In genomic region chr20:31566658-31567379, GRCh38 we compare ENCODE assay signal across 8 cellular contexts. TPM values are rescaled to one million over a fixed set of nuclear protein-coding genes. Genes with fewer than 3 reads are reported as not detected.
DNase-seq lines count a peak whose midpoint lies in the region; ATAC-seq and TF ChIP-seq lines count a peak whose summit lies in the region.

No MANE protein-coding gene starts in this region.

- H3K27me3 ChIP-seq in Panc1 (ENCODE audit: control insufficient read depth, insufficient read depth, low read length) (no peaks in the 10 kb centered on the region), esophagus muscularis mucosa (no peaks in the 10 kb centered on the region)

- no peak overlapping the region for H3K4me3 ChIP-seq in HEK293 (ENCODE audit: low read depth, low read length)
- H3K4me3 ChIP-seq in Panc1 (ENCODE audit: low read depth in 2 of 2, low read length in 2 of 2), result no peak overlapping the region
- H3K4me3 ChIP-seq in esophagus muscularis mucosa, result no peak overlapping the region

- no peak for TF ChIP-seq POLR2A in esophagus muscularis mucosa (IDR thresholded peaks at IDR 0.05; ENCODE audit: low read depth)

- no TSS peak for BruUV-seq in Panc1 (replicated peaks; lab: Mats Ljungman, UMichigan)

- 85% methylated on average over 14 of the region's 14 CpGs for WGBS in esophagus muscularis mucosa

- 0 out of 2 replicates have a peak, but pooled peaks cover 2% of the 10 kb centered on the region for H3K4me1 ChIP-seq in HEK293 (ENCODE audit: control insufficient read depth, insufficient read depth, low read length)
- peaks cover 71% of the 10 kb centered on the region for H3K4me1 ChIP-seq in Panc1 (ENCODE audit: control insufficient read depth, insufficient read depth, low read length)
- H3K4me1 ChIP-seq in esophagus muscularis mucosa, result peaks cover 31 to 72% (median 58%) of the 10 kb centered on the region in 4 donors

- ATAC-seq in Panc1, result no peak
- ATAC-seq in GM21786 (IDR thresholded peaks at IDR 0.05; ENCODE audit: unreplicated experiment), result no peak
- ATAC-seq in GM21619 (IDR thresholded peaks at IDR 0.05; ENCODE audit: unreplicated experiment), result no peak
- ATAC-seq in GM21367 (IDR thresholded peaks at IDR 0.05; ENCODE audit: unreplicated experiment), result no peak

- TF ChIP-seq CTCF in 22Rv1 (IDR thresholded peaks at IDR 0.05) (no peak), HEK293 (tag by site-specific recombination; IDR thresholded peaks at IDR 0.05) (no peak), Panc1 (IDR thresholded peaks at IDR 0.05) (no peak), esophagus muscularis mucosa (IDR thresholded peaks at IDR 0.05) (no peak)

- DNase-seq in Panc1 (ENCODE audit: low read depth, low spot score), result no peak
- DNase-seq in esophagus muscularis mucosa (ENCODE audit: extremely low spot score), result no peak
- DNase-seq in UCSD-AML1 (lab: John Stamatoyannopoulos, UW; ENCODE audit: unreplicated experiment), result no peak

- in situ Hi-C loops in Panc1 (cut with HindIII; ENCODE audit: low pct_unique_long_range_greater_than_20kb, low sequenced_read_pairs), result loop anchor here (10.0 kb wide), 1 partner anchor 58 kb away; no protein-coding TSS in a partner anchor

- CTCF ChIA-PET in HEK293 (lab: Yijun Ruan, JAX) (interaction anchor here (0.5 to 25.7 kb wide), 9 partner anchors 7 to 157 kb away, joined by 3 to 1204 read pairs (median 4); partner anchors contain the start of genes BCL2L1 and ID1), Panc1 (lab: Charles Lee) (interaction anchor here (0.7 to 10.8 kb wide), 7 partner anchors 9 to 157 kb away, joined by 3 to 298 read pairs (median 6); a partner anchor contains a TSS)

- H3K36me3 ChIP-seq in HEK293 (ENCODE audit: control insufficient read depth in 2 of 2, insufficient read depth in 1 of 2, low read length in 2 of 2) (peaks cover 19 to 75% of the 10 kb centered on the region in 2 experiments; a peak in 2 of 3 replicates), Panc1 (ENCODE audit: control insufficient read depth, insufficient read depth, low read length) (peaks cover 6% of the 10 kb centered on the region; the same call in 1 of the 2 replicates), esophagus muscularis mucosa (peaks cover 21 to 75% (median 59%) of the 10 kb centered on the region in 4 donors)

- H3K27ac ChIP-seq in 22Rv1, result peak overlapping the region; percentile 100
- H3K27ac ChIP-seq in HEK293 (ENCODE audit: extremely low read depth, low read depth, low read length), result no peak overlapping the region
- peak overlapping the region; percentile 88 for H3K27ac ChIP-seq in Panc1 (ENCODE audit: low read length)
- H3K27ac ChIP-seq in esophagus muscularis mucosa (replicated peaks in 1 of 4), result peak overlapping the region; percentile 91 to 95 (median 93)

- intact Hi-C loops in Panc1 (cut with micrococcal nuclease; ENCODE audit: unreplicated experiment) (no loop called here), esophagus muscularis mucosa (cut with DNase I) (no loop called here)

- no peak for TF ChIP-seq EP300 in esophagus muscularis mucosa (IDR thresholded peaks at IDR 0.05)

- H3K9me3 ChIP-seq in HEK293 (ENCODE audit: control insufficient read depth, insufficient read depth, low read depth, low read length) (no peaks in the 10 kb centered on the region), Panc1 (ENCODE audit: control insufficient read depth, insufficient read depth, low read depth, low read length) (no peaks in the 10 kb centered on the region), esophagus muscularis mucosa (no peaks in the 10 kb centered on the region)

- POLR2A ChIA-PET in HEK293 (lab: Yijun Ruan, JAX) (interaction anchor here (0.6 to 8.7 kb wide), 4 partner anchors 39 to 157 kb away, joined by 3 to 255 read pairs (median 22); partner anchors contain the start of gene ID1), Panc1 (lab: Charles Lee) (interaction anchor here (0.6 to 2.2 kb wide), 3 partner anchors 43 to 590 kb away, joined by 3 to 7 read pairs (median 4); no protein-coding TSS in a partner anchor)

TF ChIP-seq in HEK293, 187 proteins besides CTCF, POLR2A, EP300 and RAD21 (continues in another document):
- TF ChIP-seq ZNF513 (tag by site-specific recombination; IDR thresholded peaks at IDR 0.05) (no peak), ZNF792 (tag by site-specific recombination; IDR thresholded peaks at IDR 0.05) (no peak), GLIS1 (tag by site-specific recombination; IDR thresholded peaks at IDR 0.05) (peak; percentile 93), TRIM28 (IDR thresholded peaks at IDR 0.05; ENCODE audit: borderline replicate concordance, low read length) (no peak), ZFHX2 (tag by site-specific recombination; conservative IDR thresholded peaks at IDR 0.05) (peak; percentile 86), SP3 (tag by site-specific recombination; IDR thresholded peaks at IDR 0.05) (no peak), ZNF121 (tag by site-specific recombination; IDR thresholded peaks at IDR 0.05) (no peak), PRDM10 (tag by site-specific recombination; IDR thresholded peaks at IDR 0.05) (peak; percentile 39), ZNF837 (tag by site-specific recombination; IDR thresholded peaks at IDR 0.05) (no peak), ZBTB10 (tag by site-specific recombination; IDR thresholded peaks at IDR 0.05) (no peak), OVOL3 (tag by site-specific recombination; IDR thresholded peaks at IDR 0.05) (no peak)

RNA-seq across cellular contexts. Expression of gene ID1, which starts 38.3 kb away (rescaled TPM):
- total RNA-seq in Panc1 (2021; ENCODE audit: unreplicated experiment) (152 TPM), esophagus muscularis mucosa (100 to 1,000 TPM; 199 to 744 (median 532) TPM)
- 185 TPM for polyA plus RNA-seq in Panc1 (2012; ENCODE audit: insufficient read length)

RNA-seq across cellular contexts. Expression of gene HM13, which starts 52.6 kb away (rescaled TPM):
- total RNA-seq in Panc1 (2021; ENCODE audit: unreplicated experiment) (337 TPM), esophagus muscularis mucosa (10 to 100 TPM; 41.5 to 67.7 (median 47.6) TPM)
- 424 TPM for polyA plus RNA-seq in Panc1 (2012; ENCODE audit: insufficient read length)
